ENCODE assay signal across 9 cellular contexts in the genomic region with DNA sequence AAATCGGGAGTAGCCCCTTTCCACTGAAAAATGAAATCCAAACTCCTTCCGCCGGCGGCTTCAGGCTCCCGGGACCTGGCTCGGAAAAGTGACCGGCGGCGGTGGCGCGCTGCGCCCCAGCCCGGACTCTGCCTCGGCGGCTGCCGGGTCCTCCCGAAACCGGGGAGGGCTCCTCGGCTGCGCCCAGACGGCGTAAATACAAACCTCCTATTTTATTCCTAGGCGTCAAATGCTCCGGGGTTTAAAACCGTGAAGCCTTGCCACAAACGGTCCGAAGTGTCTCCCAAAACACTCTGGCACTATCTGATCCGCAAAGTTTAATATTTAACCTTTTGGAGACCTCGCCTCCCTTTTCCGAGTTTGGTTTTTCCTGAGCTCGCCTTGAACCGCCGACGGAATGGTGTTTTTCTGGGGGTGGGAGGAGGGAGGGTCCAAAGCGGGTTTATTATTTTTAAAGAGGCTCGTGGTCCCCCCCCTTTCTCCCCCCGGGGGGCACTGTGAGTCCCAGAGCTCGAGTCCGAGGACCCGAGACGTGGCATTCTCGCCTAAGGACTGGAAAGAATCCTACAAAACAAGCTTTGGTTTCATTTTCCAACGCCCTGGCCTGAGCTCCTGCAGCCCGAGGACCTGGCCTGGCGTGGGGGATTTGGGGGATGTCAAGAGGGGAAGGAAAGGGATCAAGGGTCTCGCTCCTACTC. TPM values are rescaled to one million over a fixed set of nuclear protein-coding genes. Genes with fewer than 3 reads are reported as not detected.
DNase-seq lines count a peak whose midpoint lies in the region; ATAC-seq, FAIRE-seq and TF ChIP-seq lines count a peak whose summit lies in the region.
"Had no signal": no experiment of that assay in that cellular context is flagged by ENCODE, and none has a peak within 500 bp of the region (broad histone marks: within the 10 kb centered on the region; RNA-seq: fewer than 3 reads in every experiment).

No MANE protein-coding gene starts in this region.

- CTCF ChIA-PET in activated CD4-positive, alpha-beta T cell treated with anti-CD3 and anti-CD28 coated beads for 36 hours (lab: Charles Lee): interaction anchor here (0.9 to 1.3 kb wide), 3 partner anchors 25 to 73 kb away, joined by 3 to 6 read pairs (median 6); no protein-coding TSS in a partner anchor

- H3K4me1 ChIP-seq in keratinocyte (ENCODE audit: control insufficient read depth, extremely low read depth, insufficient read depth, low read length): peaks cover 22% of the 10 kb centered on the region

- no peak overlapping the region for H2AFZ ChIP-seq in keratinocyte (ENCODE audit: control insufficient read depth, low read length)

- ATAC-seq in activated CD4-positive, alpha-beta T cell treated with anti-CD3 and anti-CD28 coated beads for 36 hours: no peak
- no peak for ATAC-seq in HG03175 (IDR thresholded peaks at IDR 0.05; ENCODE audit: unreplicated experiment)

- dilution Hi-C loops in keratinocyte (cut with MboI; ENCODE audit: extremely low pct_ligation_motif_present, low sequenced_read_pairs): no loop called here

- peak; percentile 20 for DNase-seq in activated CD4-positive, alpha-beta T cell treated with anti-CD3 and anti-CD28 coated beads for 36 hours
- no peak for DNase-seq in activated CD4-positive, alpha-beta T cell treated with anti-CD3 and anti-CD28 coated beads, Interleukin-2, amount 50 U/mL, for 1 hour
- DNase-seq in NCI-H774 (lab: John Stamatoyannopoulos, UW) (peak; percentile 13), bronchial epithelial cell (ENCODE audit: low read depth) (no peak), keratinocyte (ENCODE audit: low read depth, low spot score) (no peak), GM19238 (ENCODE audit: insufficient read length, low spot score) (no peak)

- intact Hi-C loops in activated CD4-positive, alpha-beta T cell treated with anti-CD3 and anti-CD28 coated beads for 36 hours (cut with DNase I, micrococcal nuclease): loop anchor here in 1 of 2 experiments (5.0 kb wide), 1 partner anchor 851 kb away; the partner anchor contains the start of gene CYTH3

- no peaks in the 10 kb centered on the region for H3K9me3 Mint-ChIP-seq in activated CD4-positive, alpha-beta T cell treated with anti-CD3 and anti-CD28 coated beads for 36 hours (ENCODE audit: low read depth)

- H3K4me2 ChIP-seq in keratinocyte (ENCODE audit: control insufficient read depth, extremely low read depth, insufficient read depth, low read depth, low read length): peak overlapping the region; percentile 98

- no peaks in the 10 kb centered on the region for H3K9me1 ChIP-seq in keratinocyte (ENCODE audit: control insufficient read depth, extremely low read depth, insufficient read depth, low read length)

- peaks cover 34% of the 10 kb centered on the region for H3K4me1 Mint-ChIP-seq in activated CD4-positive, alpha-beta T cell treated with anti-CD3 and anti-CD28 coated beads for 36 hours

- H3K4me3 Mint-ChIP-seq in activated CD4-positive, alpha-beta T cell treated with anti-CD3 and anti-CD28 coated beads for 36 hours: peak overlapping the region; percentile 55

- TF ChIP-seq CTCF in bronchial epithelial cell (IDR thresholded peaks at IDR 0.05; ENCODE audit: insufficient read depth, low read length, severe bottlenecking) (no peak), keratinocyte (optimal IDR thresholded peaks at IDR 0.05 in 1 of 3, IDR thresholded peaks at IDR 0.05 in 1 of 3, conservative IDR thresholded peaks at IDR 0.05 in 1 of 3; ENCODE audit: extremely low read depth in 1 of 3, insufficient read depth in 2 of 3, low read length in 3 of 3) (no peak)

- FAIRE-seq in bronchial epithelial cell (lab: Jason Lieb, UNC) (no peak), keratinocyte (lab: Jason Lieb, UNC) (no peak)
- FAIRE-seq: GM18507 had no signal

- H3K36me3 ChIP-seq in bronchial epithelial cell (ENCODE audit: control insufficient read depth, insufficient read depth, low read length) (no peaks in the 10 kb centered on the region), keratinocyte (ENCODE audit: control insufficient read depth in 2 of 2, extremely low read depth in 1 of 2, insufficient read depth in 2 of 2, low read length in 2 of 2) (peaks cover 0 to 8% of the 10 kb centered on the region in 2 experiments)

- H3K4me3 ChIP-seq in bronchial epithelial cell (ENCODE audit: low read depth, low read length) (peak overlapping the region; percentile 74), keratinocyte (ENCODE audit: control insufficient read depth in 2 of 3, extremely low read depth in 1 of 3, insufficient read depth in 2 of 3, low read depth in 1 of 3, low read length in 3 of 3) (peak overlapping the region; percentile 68 to 100 (median 92)), skin epidermis (peak overlapping the region; percentile 50 to 96 (median 75))

- H3K36me3 Mint-ChIP-seq in activated CD4-positive, alpha-beta T cell treated with anti-CD3 and anti-CD28 coated beads for 36 hours (ENCODE audit: low read depth): no peaks in the 10 kb centered on the region

- peak overlapping the region; percentile 96 for H3K27ac ChIP-seq in keratinocyte (ENCODE audit: control insufficient read depth, insufficient read depth, low read length)
- H3K27ac ChIP-seq in skin epidermis: peak overlapping the region; percentile 95 to 100 (median 99)

- no peaks in the 10 kb centered on the region for H3K27me3 ChIP-seq in bronchial epithelial cell (ENCODE audit: control insufficient read depth, insufficient read depth, low read length)
- no peaks in the 10 kb centered on the region for H3K27me3 ChIP-seq in keratinocyte (ENCODE audit: control insufficient read depth, extremely low read depth, insufficient read depth, low read length)

- no peak overlapping the region for H3K27ac Mint-ChIP-seq in activated CD4-positive, alpha-beta T cell treated with anti-CD3 and anti-CD28 coated beads for 36 hours

- peak overlapping the region; percentile 98 for H3K9ac ChIP-seq in keratinocyte (ENCODE audit: control insufficient read depth, extremely low read depth, insufficient read depth, low read length)

- peaks cover 88% of the 10 kb centered on the region for H3K79me2 ChIP-seq in keratinocyte (ENCODE audit: control insufficient read depth, insufficient read depth, low read length)

- no peaks in the 10 kb centered on the region for H3K9me3 ChIP-seq in keratinocyte (ENCODE audit: control insufficient read depth, low read depth, low read length)

- POLR2A ChIA-PET in activated CD4-positive, alpha-beta T cell treated with anti-CD3 and anti-CD28 coated beads for 36 hours (lab: Charles Lee): interaction anchor here (0.6 to 1.6 kb wide), 3 partner anchors 25 to 646 kb away, joined by 3 to 6 read pairs (median 3); no protein-coding TSS in a partner anchor

- H3K27me3 Mint-ChIP-seq in activated CD4-positive, alpha-beta T cell treated with anti-CD3 and anti-CD28 coated beads for 36 hours: peaks cover 57% of the 10 kb centered on the region

- peaks cover 8% of the 10 kb centered on the region for H4K20me1 ChIP-seq in keratinocyte (ENCODE audit: control insufficient read depth, extremely low read depth, insufficient read depth, low read length)

RNA-seq across cellular contexts. Expression of gene TNRC18, which starts 1.9 kb away (rescaled TPM):
- 10 to 100 TPM; 39.4 to 48.6 TPM for total RNA-seq in activated CD4-positive, alpha-beta T cell treated with anti-CD3 and anti-CD28 coated beads for 36 hours
- total RNA-seq in bronchial epithelial cell: 29.0 and 53.0 TPM in 2 replicates
- polyA plus RNA-seq in keratinocyte: 9.3 to 25.7 TPM (median 13.2 TPM) in 3 replicates
- 18.5 TPM for polyA plus RNA-seq in keratinocyte (2011; ENCODE audit: low read depth)
- 7.1 and 13.8 TPM in 2 replicates for polyA plus RNA-seq in keratinocyte (2011; cell fraction: cytosol; rRNA removed)
- 62.2 and 62.8 TPM in 2 replicates for polyA plus RNA-seq in keratinocyte (2011; cell fraction: nucleus; rRNA removed)
- polyA plus RNA-seq in keratinocyte (2012; ENCODE audit: low replicate concordance): 15.0 and 64.6 TPM in 2 replicates
- 29.6 to 131 TPM (median 30.0 TPM) in 3 replicates for polyA minus RNA-seq in keratinocyte
- polyA minus RNA-seq in keratinocyte (2011; cell fraction: cytosol; rRNA and poly(A)+ RNA removed): 74.2 TPM
- polyA minus RNA-seq in keratinocyte (2011; cell fraction: nucleus; rRNA and poly(A)+ RNA removed): 86.9 and 115 TPM in 2 replicates

Comparison
In these comparisons a context has a peak if more than half of its experiments do, and no peak if none do; other contexts are left out.
1. DNase-seq: peak in activated CD4-positive, alpha-beta T cell treated with anti-CD3 and anti-CD28 coated beads for 36 hours (single experiment) and NCI-H774 (single experiment); none in activated CD4-positive, alpha-beta T cell treated with anti-CD3 and anti-CD28 coated beads, Interleukin-2, amount 50 U/mL, for 1 hour (single experiment), bronchial epithelial cell (single experiment), keratinocyte (single experiment) and GM19238 (single experiment).
2. Peak in every context shown above with its lines, with median percentiles within 50 percentile points of each other: H3K4me3 ChIP-seq.